In the genomic region with DNA sequence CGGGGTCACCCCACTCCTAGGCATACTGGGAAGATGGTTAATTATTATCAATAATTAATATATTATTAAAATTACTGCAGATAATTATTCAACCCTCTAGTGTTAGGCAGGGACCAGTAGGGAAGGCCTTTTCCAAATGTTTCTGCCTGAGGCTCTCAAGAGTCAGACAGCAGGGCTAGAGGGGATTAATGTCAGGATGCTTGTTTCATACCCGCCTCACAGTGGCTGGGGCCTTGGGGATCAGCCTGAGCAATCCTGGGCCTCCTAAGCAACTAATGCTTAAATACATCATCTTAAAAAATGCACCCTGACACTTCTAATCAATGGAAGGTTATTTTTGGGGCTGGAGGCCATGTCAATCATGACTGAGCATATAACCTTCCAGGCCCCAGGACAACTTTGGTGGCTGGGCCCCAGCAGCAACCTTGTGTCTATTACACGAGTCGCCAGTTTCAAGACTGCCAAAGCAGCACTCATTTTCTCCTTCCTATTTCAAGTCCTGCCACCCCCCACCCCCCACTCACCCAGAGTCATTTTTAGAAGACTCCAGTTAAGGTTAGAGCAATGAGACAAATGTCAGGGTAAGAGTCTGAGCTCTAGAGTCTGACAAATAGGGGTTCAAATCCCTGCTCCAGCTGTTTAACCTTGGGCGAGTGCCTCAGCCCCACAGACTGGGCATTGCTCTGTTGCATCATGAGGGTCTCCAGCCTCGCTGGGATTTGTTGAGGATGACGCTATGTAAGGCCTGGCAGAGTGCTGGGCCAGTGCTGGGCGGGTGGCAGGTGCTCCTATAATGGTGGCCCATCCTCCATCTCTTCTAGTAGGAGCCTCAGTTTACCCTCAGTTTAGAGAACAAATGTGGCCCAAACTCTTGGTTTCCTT, we compare ENCODE assay signal across 14 cellular contexts. TPM values are rescaled to one million over a fixed set of nuclear protein-coding genes. Genes with fewer than 3 reads are reported as not detected.
DNase-seq lines count a peak whose midpoint lies in the region; ATAC-seq and TF ChIP-seq lines count a peak whose summit lies in the region.
"Had no signal": no experiment of that assay in that cellular context is flagged by ENCODE, and none has a peak within 500 bp of the region (broad histone marks: within the 10 kb centered on the region; RNA-seq: fewer than 3 reads in every experiment).

No MANE protein-coding gene starts in this region.

- H4K91ac ChIP-seq in trophoblast cell (ENCODE audit: low read depth, low read length), result peak overlapping the region; percentile 54

- H3K9ac ChIP-seq in HUES48 (ENCODE audit: low read depth, low read length) (no peak overlapping the region), trophoblast cell (ENCODE audit: low read length) (no peak overlapping the region)

- no peaks in the 10 kb centered on the region for H3K9me3 ChIP-seq in HUES48 (ENCODE audit: control insufficient read depth, insufficient read depth, low read length)
- H3K9me3 ChIP-seq in esophagus muscularis mucosa, result no peaks in the 10 kb centered on the region
- no peaks in the 10 kb centered on the region for H3K9me3 ChIP-seq in trophoblast cell (ENCODE audit: insufficient read depth, low read depth, low read length)

- no peaks in the 10 kb centered on the region for H3K36me3 Mint-ChIP-seq in activated T-cell treated with anti-CD3 and anti-CD28 coated beads, Interleukin-2, amount 50 U/mL, for 24 hours (ENCODE audit: low read depth)
- H3K36me3 Mint-ChIP-seq: CD8-positive, alpha-beta T cell had no signal

- H3K27ac ChIP-seq in ACC112 (ENCODE audit: low read depth, low read length) (peak overlapping the region; percentile 76), HUES48 (ENCODE audit: low read depth, low read length) (peak overlapping the region; percentile 44), esophagus muscularis mucosa (replicated peaks in 1 of 4) (peak overlapping the region; percentile 97 to 100 (median 98)), trophoblast cell (ENCODE audit: low read depth, low read length) (peak overlapping the region; percentile 100)

- H3K79me1 ChIP-seq in trophoblast cell (ENCODE audit: low read length), result peaks cover 66% of the 10 kb centered on the region

- 89% methylated on average over 7 of the region's 8 CpGs for WGBS in esophagus muscularis mucosa
- no CpG with 5 or more reads among the region's 8 CpGs for WGBS in trophoblast cell (ENCODE audit: extremely low coverage, insufficient coverage, insufficient read length)

- H3K36me3 ChIP-seq in ACC112 (ENCODE audit: insufficient read depth, low read length) (peaks cover 52% of the 10 kb centered on the region), HUES48 (ENCODE audit: control insufficient read depth, insufficient read depth, low read length) (peaks cover 76% of the 10 kb centered on the region), esophagus muscularis mucosa (peaks cover 48 to 93% (median 77%) of the 10 kb centered on the region in 4 donors), trophoblast cell (ENCODE audit: control insufficient read depth in 1 of 2, insufficient read depth in 2 of 2, low read length in 2 of 2) (peaks cover 78 to 86% of the 10 kb centered on the region in 2 experiments)

- H3K79me2 ChIP-seq in ACC112 (ENCODE audit: control insufficient read depth, insufficient read depth, low read length, unreplicated experiment), result peaks cover 59% of the 10 kb centered on the region
- H3K79me2 ChIP-seq in trophoblast cell (ENCODE audit: control insufficient read depth, insufficient read depth, low read length, poor library complexity), result peaks cover 31% of the 10 kb centered on the region

- no peak for TF ChIP-seq CTCF in esophagus muscularis mucosa (IDR thresholded peaks at IDR 0.05)

- H3K4me3 Mint-ChIP-seq in activated T-cell treated with anti-CD3 and anti-CD28 coated beads, Interleukin-2, amount 50 U/mL, for 24 hours, result no peak overlapping the region
- H3K4me3 Mint-ChIP-seq: CD8-positive, alpha-beta T cell had no signal

- no peak overlapping the region for H3K4me2 ChIP-seq in trophoblast cell (ENCODE audit: low read length)

- H3K4me1 Mint-ChIP-seq in activated T-cell treated with anti-CD3 and anti-CD28 coated beads, Interleukin-2, amount 50 U/mL, for 24 hours (ENCODE audit: low read depth), result peaks cover 24% of the 10 kb centered on the region

- H3K9me3 Mint-ChIP-seq in activated T-cell treated with anti-CD3 and anti-CD28 coated beads, Interleukin-2, amount 50 U/mL, for 24 hours, result no peaks in the 10 kb centered on the region
- H3K9me3 Mint-ChIP-seq: activated T-helper 2 cell treated with anti-CD3 and anti-CD28 coated beads, Interferon-gamma antibody, Interleukin-2, Interleukin-4, amounts not matched to agents 10 μg/mL and 5 μg/mL and 100 μg/mL, durations not matched to agents 14 hours and 24 hours and 36 hours; CD8-positive, alpha-beta T cell had no signal

- H2AFZ ChIP-seq in ACC112 (ENCODE audit: low read length, unreplicated experiment) (no peak overlapping the region), trophoblast cell (ENCODE audit: insufficient read depth, low read length, poor library complexity) (no peak overlapping the region)

- peak overlapping the region; percentile 60 for H2BK120ac ChIP-seq in trophoblast cell (ENCODE audit: insufficient read depth, low read length, poor library complexity)

- H2BK5ac ChIP-seq in trophoblast cell (ENCODE audit: low read depth, low read length, poor library complexity), result peak overlapping the region; percentile 60

- no peak for ATAC-seq in HG03432 (IDR thresholded peaks at IDR 0.05; ENCODE audit: unreplicated experiment)
- ATAC-seq: CD8-positive, alpha-beta T cell; GM12878 had no signal

- TF ChIP-seq POLR2A in esophagus muscularis mucosa (IDR thresholded peaks at IDR 0.05; ENCODE audit: low read depth), result no peak

- peak overlapping the region; percentile 70 for H3K4ac ChIP-seq in trophoblast cell (ENCODE audit: low read depth, low read length)

- H3K4me3 ChIP-seq in ACC112 (ENCODE audit: low read depth, low read length) (no peak overlapping the region), HUES48 (ENCODE audit: low read depth, low read length) (no peak overlapping the region), esophagus muscularis mucosa (peak overlapping the region in 1 of 4 donors; percentile 9), trophoblast cell (ENCODE audit: low read depth, low read length) (no peak overlapping the region)
- H3K4me3 ChIP-seq: GM12878 had no signal

- no peak for DNase-seq in esophagus muscularis mucosa (ENCODE audit: extremely low spot score)
- no peak for DNase-seq in trophoblast cell
- DNase-seq in DMS53 treated with DMSO at 0.1 percent for 48 hours (lab: John Stamatoyannopoulos, UW; ENCODE audit: unreplicated experiment), result no peak
- no peak for DNase-seq in NCI-H226
- DNase-seq in activated T-cell treated with anti-CD3 and anti-CD28 coated beads, Interleukin-2, amount 50 U/mL, for 24 hours, result no peak
- DNase-seq: CD8-positive, alpha-beta T cell; dermis blood vessel endothelial cell; NCI-H1694 treated with DMSO at 0.1 percent for 48 hours; occipital lobe had no signal

- no peak overlapping the region for H3K27ac Mint-ChIP-seq in activated T-cell treated with anti-CD3 and anti-CD28 coated beads, Interleukin-2, amount 50 U/mL, for 24 hours
- H3K27ac Mint-ChIP-seq: activated T-helper 2 cell treated with anti-CD3 and anti-CD28 coated beads, Interferon-gamma antibody, Interleukin-2, Interleukin-4, amounts not matched to agents 10 μg/mL and 5 μg/mL and 100 μg/mL, durations not matched to agents 14 hours and 24 hours and 36 hours; CD8-positive, alpha-beta T cell had no signal

- no peak overlapping the region for H2AK5ac ChIP-seq in trophoblast cell (ENCODE audit: low read length)

- H3K27me3 ChIP-seq in ACC112 (ENCODE audit: insufficient read depth, low read length), result no peaks in the 10 kb centered on the region
- H3K27me3 ChIP-seq in HUES48 (ENCODE audit: control insufficient read depth, insufficient read depth, low read length), result peaks cover 7% of the 10 kb centered on the region
- no peaks in the 10 kb centered on the region for H3K27me3 ChIP-seq in esophagus muscularis mucosa
- no peaks in the 10 kb centered on the region for H3K27me3 ChIP-seq in trophoblast cell (ENCODE audit: insufficient read depth, low read length)

- intact Hi-C loops in esophagus muscularis mucosa (cut with DNase I), result no loop called here

- H2BK12ac ChIP-seq in trophoblast cell (ENCODE audit: low read length), result peak overlapping the region; percentile 12

- H4K8ac ChIP-seq in trophoblast cell (ENCODE audit: low read depth, low read length), result peak overlapping the region; percentile 30

- H3K14ac ChIP-seq in trophoblast cell (ENCODE audit: low read length), result no peak overlapping the region

- H3K4me1 ChIP-seq in ACC112 (ENCODE audit: control insufficient read depth, insufficient read depth, low read length, unreplicated experiment) (peaks cover 86% of the 10 kb centered on the region), HUES48 (ENCODE audit: control insufficient read depth, insufficient read depth, low read length) (peaks cover 45% of the 10 kb centered on the region), esophagus muscularis mucosa (peaks cover 92 to 94% (median 93%) of the 10 kb centered on the region in 4 donors), trophoblast cell (ENCODE audit: control insufficient read depth in 1 of 2, insufficient read depth in 2 of 2, low read length in 2 of 2) (peaks cover 63 to 74% of the 10 kb centered on the region in 2 experiments)

- H3K27me3 Mint-ChIP-seq in activated T-cell treated with anti-CD3 and anti-CD28 coated beads, Interleukin-2, amount 50 U/mL, for 24 hours, result peaks cover 21% of the 10 kb centered on the region

- H4K12ac ChIP-seq in trophoblast cell (ENCODE audit: low read depth, low read length), result no peak overlapping the region

- no peak overlapping the region for H3K23ac ChIP-seq in trophoblast cell (ENCODE audit: low read length)

- TF ChIP-seq EP300 in esophagus muscularis mucosa (IDR thresholded peaks at IDR 0.05), result no peak

- peak overlapping the region; percentile 77 for H3K18ac ChIP-seq in trophoblast cell (ENCODE audit: low read length)

RNA-seq across cellular contexts. Expression of gene AMOTL2, which starts 6.1 kb away (rescaled TPM):
- 100 to 1,000 TPM; 111 to 313 (median 155) TPM for total RNA-seq in esophagus muscularis mucosa
- 83.2 and 85.9 TPM in 2 replicates for polyA plus RNA-seq in trophoblast cell (2013)
- total RNA-seq: activated T-helper 2 cell treated with anti-CD3 and anti-CD28 coated beads, Interferon-gamma antibody, Interleukin-2, Interleukin-4, amounts not matched to agents 10 μg/mL and 5 μg/mL and 100 μg/mL, durations not matched to agents 14 hours and 24 hours and 36 hours; CD8-positive, alpha-beta T cell had no signal

Comparison
In these comparisons a context has a peak if more than half of its experiments do, and no peak if none do; other contexts are left out.
1. H3K27ac ChIP-seq: peak in every context shown above with its lines; median percentile 100 in trophoblast cell; 98 in esophagus muscularis mucosa; 76 in ACC112; 44 in HUES48.